18 cellular contexts compared by ENCODE assay signal in the genomic region with DNA sequence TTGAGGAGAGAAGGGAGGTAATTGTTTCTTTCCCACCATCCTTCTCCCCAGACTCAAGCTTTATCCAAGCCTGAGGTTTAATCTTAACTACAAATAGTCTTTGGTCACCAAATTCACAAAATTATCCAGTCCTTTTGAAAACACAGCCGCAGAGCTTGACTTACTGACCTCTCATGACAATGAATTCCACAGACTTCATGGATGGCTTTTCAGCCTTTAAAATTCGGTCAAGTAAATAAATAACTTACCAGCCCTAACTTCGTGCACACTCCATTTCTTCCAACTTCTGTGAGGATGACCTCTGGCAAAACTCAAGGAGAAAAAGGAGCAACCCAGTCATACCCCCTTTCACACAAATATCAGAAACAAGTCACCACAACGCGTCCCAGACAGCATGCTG.
DNase-seq lines count a peak whose midpoint lies in the region; ATAC-seq and TF ChIP-seq lines count a peak whose summit lies in the region.
"Had no signal": no experiment of that assay in that cellular context is flagged by ENCODE, and none has a peak within 500 bp of the region (broad histone marks: within the 10 kb centered on the region; RNA-seq: fewer than 3 reads in every experiment).

No MANE protein-coding gene starts in this region.

- H3K9me3 Mint-ChIP-seq in activated CD4-positive, alpha-beta T cell treated with anti-CD3 and anti-CD28 coated beads, Interleukin-2, amount 10 ng/mL, durations not matched to agents 24 days and 14 days: no peaks in the 10 kb centered on the region
- peaks cover 3% of the 10 kb centered on the region for H3K9me3 Mint-ChIP-seq in neural crest cell
- H3K9me3 Mint-ChIP-seq: CD4-positive, alpha-beta T cell; H9 had no signal

- no peaks in the 10 kb centered on the region for H3K4me1 Mint-ChIP-seq in activated CD4-positive, alpha-beta T cell treated with anti-CD3 and anti-CD28 coated beads, Interleukin-2, amount 10 ng/mL, durations not matched to agents 24 days and 14 days
- peaks cover 42% of the 10 kb centered on the region for H3K4me1 Mint-ChIP-seq in neural crest cell

- intact Hi-C loops in activated CD4-positive, alpha-beta T cell treated with anti-CD3 and anti-CD28 coated beads, Interleukin-2, amount 10 ng/mL, durations not matched to agents 24 days and 14 days (cut with micrococcal nuclease): no loop called here
- intact Hi-C loops in PC-3 (cut with micrococcal nuclease): no loop called here

- H3K36me3 Mint-ChIP-seq in activated CD4-positive, alpha-beta T cell treated with anti-CD3 and anti-CD28 coated beads, Interleukin-2, amount 10 ng/mL, durations not matched to agents 24 days and 14 days (ENCODE audit: low read depth): no peaks in the 10 kb centered on the region
- no peaks in the 10 kb centered on the region for H3K36me3 Mint-ChIP-seq in neural crest cell (ENCODE audit: low read depth)

- POLR2A ChIA-PET in PC-3 (lab: Charles Lee; ENCODE audit: unreplicated experiment): interaction anchor here (0.8 kb wide), 1 partner anchor 138 kb away, joined by 4 read pairs; no protein-coding TSS in a partner anchor

- no peak overlapping the region for H3K4me3 Mint-ChIP-seq in activated CD4-positive, alpha-beta T cell treated with anti-CD3 and anti-CD28 coated beads, Interleukin-2, amount 10 ng/mL, durations not matched to agents 24 days and 14 days
- H3K4me3 Mint-ChIP-seq in neural crest cell: no peak overlapping the region
- H3K4me3 Mint-ChIP-seq: CD4-positive, alpha-beta T cell; H9 had no signal

- H3K9ac ChIP-seq in PC-3 (ENCODE audit: low read length): no peak overlapping the region

- H3K4me1 ChIP-seq in PC-3 (ENCODE audit: insufficient read depth, low read length): no peaks in the 10 kb centered on the region
- H3K4me1 ChIP-seq: A549 had no signal

- ATAC-seq in PC-3: no peak
- ATAC-seq: A549 had no signal

- CTCF ChIA-PET in PC-3 (lab: Charles Lee): no interaction called here

- H3K9me3 ChIP-seq in PC-3 (ENCODE audit: low read length): no peaks in the 10 kb centered on the region
- H3K9me3 ChIP-seq: A549 had no signal

- no peak overlapping the region for H3K4me2 ChIP-seq in PC-3 (ENCODE audit: low read length)
- H3K4me2 ChIP-seq: A549 had no signal

- H3K79me2 ChIP-seq in PC-3 (ENCODE audit: low read length): no peaks in the 10 kb centered on the region

- peak; percentile 29 for DNase-seq in activated CD4-positive, alpha-beta T cell treated with anti-CD3 and anti-CD28 coated beads, Interleukin-2, amount 10 ng/mL, durations not matched to agents 24 days and 14 days
- DNase-seq in activated CD4-positive, alpha-beta T cell treated with anti-CD3 and anti-CD28 coated beads for 4 hours: no peak
- DNase-seq in left kidney (ENCODE audit: low read depth, low spot score) (peak; percentile 34), neural crest cell (ENCODE audit: low read depth, low spot score) (no peak), renal cortical epithelial cell (ENCODE audit: low read depth) (peak; percentile 80), hepatic stellate cell (ENCODE audit: low spot score) (no peak), NCI-H526 (lab: John Stamatoyannopoulos, UW) (no peak), PC-3 (no peak)
- DNase-seq: AML-193; CD4-positive, alpha-beta T cell; DMS153; DMS79; GDM1; GOT3; H9 had no signal

- no peak overlapping the region for H3K27ac ChIP-seq in PC-3 (ENCODE audit: low read length)
- H3K27ac ChIP-seq: 22Rv1, A549, C4-2B had no signal

- H3K36me3 ChIP-seq in PC-3 (ENCODE audit: low read depth, low read length): no peaks in the 10 kb centered on the region

- no TSS peak for BruUV-seq in PC-3 (replicated peaks; lab: Mats Ljungman, UMichigan)

- no peak overlapping the region for H3K4me3 ChIP-seq in PC-3 (ENCODE audit: low read length)
- H3K4me3 ChIP-seq: A549 had no signal

- TF ChIP-seq CTCF in neural crest cell (conservative IDR thresholded peaks at IDR 0.05) (no peak), PC-3 (conservative IDR thresholded peaks at IDR 0.05; ENCODE audit: low read depth, low read length) (no peak)

- H3K27ac Mint-ChIP-seq in activated CD4-positive, alpha-beta T cell treated with anti-CD3 and anti-CD28 coated beads, Interleukin-2, amount 10 ng/mL, durations not matched to agents 24 days and 14 days: no peak overlapping the region
- H3K27ac Mint-ChIP-seq in neural crest cell (ENCODE audit: unreplicated experiment): peak overlapping the region; percentile 24
- H3K27ac Mint-ChIP-seq: CD4-positive, alpha-beta T cell; H9 had no signal

- H3K27me3 Mint-ChIP-seq in activated CD4-positive, alpha-beta T cell treated with anti-CD3 and anti-CD28 coated beads, Interleukin-2, amount 10 ng/mL, durations not matched to agents 24 days and 14 days: peaks cover 7% of the 10 kb centered on the region
- no peaks in the 10 kb centered on the region for H3K27me3 Mint-ChIP-seq in neural crest cell (ENCODE audit: low read depth)

- H3K27me3 ChIP-seq in PC-3 (ENCODE audit: low read length): no peaks in the 10 kb centered on the region

- no peaks in the 10 kb centered on the region for H3K9me2 ChIP-seq in PC-3 (replicated peaks; ENCODE audit: low read length)

- H3F3A ChIP-seq in PC-3 (ENCODE audit: low read length, unreplicated experiment): no peaks in the 10 kb centered on the region

- H2AFZ ChIP-seq in PC-3 (ENCODE audit: low read length): no peak overlapping the region

- no peaks in the 10 kb centered on the region for H4K20me1 ChIP-seq in PC-3 (ENCODE audit: low read length)

Comparison
In these comparisons a context has a peak if more than half of its experiments do, and no peak if none do; other contexts are left out.
1. DNase-seq: peak in activated CD4-positive, alpha-beta T cell treated with anti-CD3 and anti-CD28 coated beads, Interleukin-2, amount 10 ng/mL, durations not matched to agents 24 days and 14 days (single experiment), left kidney (single experiment) and renal cortical epithelial cell (single experiment); none in activated CD4-positive, alpha-beta T cell treated with anti-CD3 and anti-CD28 coated beads for 4 hours (0 of 2), neural crest cell (single experiment), hepatic stellate cell (single experiment), NCI-H526 (0 of 2) and PC-3 (single experiment).